Comparison of ENCODE assay signal across 8 cellular contexts in genomic region chr2:65710779-65711295, GRCh38.
A peak's percentile ranks its signal among the peaks of the same experiment; 100 is the strongest.
DNase-seq lines count a peak whose midpoint lies in the region; ATAC-seq and TF ChIP-seq lines count a peak whose summit lies in the region.

No MANE protein-coding gene starts in this region.

- ATAC-seq in GM18508 (IDR thresholded peaks at IDR 0.05; ENCODE audit: insufficient read depth, unreplicated experiment) (peak; percentile 53), sciatic nerve (no peak), mucosa of descending colon (no peak)
- no peak for ATAC-seq in CD4-positive, alpha-beta T cell (ENCODE audit: poor library complexity)

- intact Hi-C loops in sciatic nerve (cut with DNase I): no loop called here
- intact Hi-C loops in CD4-positive, alpha-beta T cell (cut with DNase I, micrococcal nuclease): no loop called here
- intact Hi-C loops in mucosa of descending colon (cut with DNase I, micrococcal nuclease): no loop called here

- no peaks in the 10 kb centered on the region for H3K4me1 Mint-ChIP-seq in CD4-positive, alpha-beta T cell (ENCODE audit: low read depth)

- no peak overlapping the region for H3K27ac ChIP-seq in fibroblast of lung (ENCODE audit: insufficient read depth, low read length)
- no peak overlapping the region for H3K27ac ChIP-seq in CD4-positive, alpha-beta T cell (ENCODE audit: low read depth, low read length)

- no peaks in the 10 kb centered on the region for H3K79me2 ChIP-seq in fibroblast of lung (ENCODE audit: control insufficient read depth, insufficient read depth, low read length)

- H2AFZ ChIP-seq in fibroblast of lung (ENCODE audit: low read length): no peak overlapping the region

- DNase-seq in AG08395 (ENCODE audit: low spot score) (peak; percentile 12), NCI-H510A treated with DMSO at 0.1 percent for 48 hours (lab: John Stamatoyannopoulos, UW) (peak; percentile 39), fibroblast of lung (ENCODE audit: low read depth in 2 of 2) (peak; percentile 18 to 43), sciatic nerve (ENCODE audit: low spot score) (no peak), mucosa of descending colon (no peak), NCI-H774 (lab: John Stamatoyannopoulos, UW) (no peak)
- DNase-seq in CD4-positive, alpha-beta T cell: no peak

- H3K36me3 ChIP-seq in fibroblast of lung (ENCODE audit: control insufficient read depth, insufficient read depth, low read length) (no peaks in the 10 kb centered on the region), mucosa of descending colon (ENCODE audit: low read depth) (no peaks in the 10 kb centered on the region)

- H3K27me3 Mint-ChIP-seq in CD4-positive, alpha-beta T cell: peaks cover 21% of the 10 kb centered on the region

- H3K9me3 ChIP-seq in fibroblast of lung (ENCODE audit: control insufficient read depth, insufficient read depth, low read depth, low read length): no peaks in the 10 kb centered on the region
- H3K9me3 ChIP-seq in CD4-positive, alpha-beta T cell (ENCODE audit: control insufficient read depth, low read length): no peaks in the 10 kb centered on the region
- no peaks in the 10 kb centered on the region for H3K9me3 ChIP-seq in mucosa of descending colon

- no peak overlapping the region for H3K4me2 ChIP-seq in fibroblast of lung (ENCODE audit: extremely low read depth, insufficient read depth, low read length)

- H3K27ac Mint-ChIP-seq in CD4-positive, alpha-beta T cell: no peak overlapping the region

- H3K36me3 Mint-ChIP-seq in CD4-positive, alpha-beta T cell (ENCODE audit: low read depth): no peaks in the 10 kb centered on the region

- no peaks in the 10 kb centered on the region for H3K27me3 ChIP-seq in fibroblast of lung (ENCODE audit: control insufficient read depth, insufficient read depth, low read length)
- H3K27me3 ChIP-seq in CD4-positive, alpha-beta T cell (ENCODE audit: control insufficient read depth, insufficient read depth, low read length): no peaks in the 10 kb centered on the region

- no peaks in the 10 kb centered on the region for H3K9me3 Mint-ChIP-seq in CD4-positive, alpha-beta T cell

- H4K20me1 ChIP-seq in fibroblast of lung (ENCODE audit: control insufficient read depth, extremely low read depth, insufficient read depth, low read length): no peaks in the 10 kb centered on the region

- POLR2A ChIA-PET in CD4-positive, alpha-beta T cell (lab: Charles Lee): no interaction called here

- H3K4me1 ChIP-seq in fibroblast of lung (ENCODE audit: control insufficient read depth, extremely low read depth, insufficient read depth, low read length) (no peaks in the 10 kb centered on the region), mucosa of descending colon (ENCODE audit: low read depth) (no peaks in the 10 kb centered on the region)

- no peak overlapping the region for H3K4me3 Mint-ChIP-seq in CD4-positive, alpha-beta T cell

- no peak overlapping the region for H3K9ac ChIP-seq in fibroblast of lung (ENCODE audit: insufficient read depth, low read length)

- H3K4me3 ChIP-seq in fibroblast of lung (replicated peaks in 1 of 4; ENCODE audit: control extremely low read depth in 1 of 4, insufficient read depth in 1 of 4, low read depth in 3 of 4, low read length in 4 of 4) (no peak overlapping the region), mucosa of descending colon (no peak overlapping the region)

- TF ChIP-seq CTCF in fibroblast of lung (conservative IDR thresholded peaks at IDR 0.05 in 1 of 2, IDR thresholded peaks at IDR 0.05 in 1 of 2; ENCODE audit: low read depth in 1 of 2, low read length in 2 of 2) (peak; percentile 28 to 30), mucosa of descending colon (IDR thresholded peaks at IDR 0.05) (no peak)
- no peak for TF ChIP-seq CTCF in CD4-positive, alpha-beta T cell (IDR thresholded peaks at IDR 0.05)

- CTCF ChIA-PET in CD4-positive, alpha-beta T cell (lab: Charles Lee): no interaction called here

Comparison
In these comparisons a context has a peak if more than half of its experiments do, and no peak if none do; other contexts are left out.
1. DNase-seq: peak in AG08395 (single experiment), NCI-H510A treated with DMSO at 0.1 percent for 48 hours (single experiment) and fibroblast of lung (2 of 2); none in sciatic nerve (single experiment), CD4-positive, alpha-beta T cell (0 of 10), mucosa of descending colon (0 of 3) and NCI-H774 (single experiment).
2. CTCF ChIP-seq: peak in fibroblast of lung (2 of 2); none in CD4-positive, alpha-beta T cell (single experiment) and mucosa of descending colon (single experiment).